1 cellular context compared by ENCODE assay signal in genomic region chr20:17990278-17990972, GRCh38.
TF ChIP-seq lines count a peak whose summit lies in the region.

No MANE protein-coding gene starts in this region.

TF ChIP-seq in HCT116, 20 proteins besides CTCF, POLR2A, EP300 and RAD21 (continued from another document):
- no peak for TF ChIP-seq ELF1 (IDR thresholded peaks at IDR 0.05; ENCODE audit: borderline replicate concordance, low read depth)
- no peak for TF ChIP-seq SP1 (IDR thresholded peaks at IDR 0.05; ENCODE audit: low read depth)
- TF ChIP-seq JUND (IDR thresholded peaks at IDR 0.05), result no peak
TF ChIP-seq in HCT116: peak in this region for 0.
